ENCODE assay signal across 12 cellular contexts in genomic region chr2:167331636-167332232, GRCh38. TPM values are rescaled to one million over a fixed set of nuclear protein-coding genes. Genes with fewer than 3 reads are reported as not detected.
DNase-seq lines count a peak whose midpoint lies in the region; ATAC-seq and TF ChIP-seq lines count a peak whose summit lies in the region.
"Had no signal": no experiment of that assay in that cellular context is flagged by ENCODE, and none has a peak within 500 bp of the region (broad histone marks: within the 10 kb centered on the region; RNA-seq: fewer than 3 reads in every experiment).

No MANE protein-coding gene starts in this region.

- H3K4me3 Mint-ChIP-seq in endothelial cell (ENCODE audit: unreplicated experiment), result no peak overlapping the region
- no peak overlapping the region for H3K4me3 Mint-ChIP-seq in stimulated activated naive B cell treated with anti-CD40 and anti-IgM and Interleukin-4, amounts not matched to agents 10 μg/mL and 1 μg/mL and 100 μg/mL, for 72 hours

- no peaks in the 10 kb centered on the region for H3K27me3 ChIP-seq in A673 (replicated peaks; ENCODE audit: insufficient read depth, low read depth, low read length, poor library complexity)

- no TSS peak for BruUV-seq in A673 (replicated peaks; lab: Mats Ljungman, UMichigan)

- peak; percentile 58 for TF ChIP-seq CTCF in A673 (conservative IDR thresholded peaks at IDR 0.05; ENCODE audit: low read depth, low read length)
- TF ChIP-seq CTCF in endothelial cell (IDR thresholded peaks at IDR 0.05; ENCODE audit: unreplicated experiment), result peak; percentile 56

- POLR2A ChIA-PET in A673 (lab: Charles Lee; ENCODE audit: low non-redundant PET), result no interaction called here

- no peak overlapping the region for H3K4me3 ChIP-seq in A673 (ENCODE audit: low read depth, low read length, poor library complexity, severe bottlenecking)
- H3K4me3 ChIP-seq: skin epidermis had no signal

- intact Hi-C loops in A673 (cut with micrococcal nuclease; ENCODE audit: unreplicated experiment), result loop anchor here (5.0 kb wide), 1 partner anchor 39 kb away; the partner anchor contains the start of gene B3GALT1

- ATAC-seq in GM19351 (IDR thresholded peaks at IDR 0.05; ENCODE audit: unreplicated experiment), result peak; percentile 87
- ATAC-seq in GM19328 (IDR thresholded peaks at IDR 0.05; ENCODE audit: unreplicated experiment), result no peak
- no peak for ATAC-seq in stimulated activated naive B cell treated with anti-CD40 and anti-IgM and Interleukin-4, amounts not matched to agents 10 μg/mL and 1 μg/mL and 100 μg/mL, for 72 hours (replicated peaks)

- H3K36me3 Mint-ChIP-seq in endothelial cell (ENCODE audit: low read depth, unreplicated experiment), result no peaks in the 10 kb centered on the region
- no peaks in the 10 kb centered on the region for H3K36me3 Mint-ChIP-seq in stimulated activated naive B cell treated with anti-CD40 and anti-IgM and Interleukin-4, amounts not matched to agents 10 μg/mL and 1 μg/mL and 100 μg/mL, for 72 hours

- H3K9me3 ChIP-seq in A673 (ENCODE audit: low read depth, low read length, poor library complexity, severe bottlenecking), result no peaks in the 10 kb centered on the region

- CTCF ChIA-PET in A673 (lab: Charles Lee), result no interaction called here

- no peaks in the 10 kb centered on the region for H3K9me3 Mint-ChIP-seq in endothelial cell (ENCODE audit: unreplicated experiment)
- peaks cover 0 to 3% of the 10 kb centered on the region in 2 donors for H3K9me3 Mint-ChIP-seq in stimulated activated naive B cell treated with anti-CD40 and anti-IgM and Interleukin-4, amounts not matched to agents 10 μg/mL and 1 μg/mL and 100 μg/mL, for 72 hours

- DNase-seq in A673 (ENCODE audit: low spot score), result peak; percentile 76
- peak; percentile 13 for DNase-seq in HuH-7.5 (ENCODE audit: low spot score)
- DNase-seq in endothelial cell (ENCODE audit: low spot score), result peak; percentile 50
- DNase-seq in stimulated activated naive B cell treated with anti-CD40 and anti-IgM and Interleukin-4, amounts not matched to agents 10 μg/mL and 1 μg/mL and 100 μg/mL, for 72 hours, result no peak
- no peak for DNase-seq in activated CD4-positive, alpha-beta T cell treated with anti-CD3 and anti-CD28 coated beads for 4 hours
- no peak for DNase-seq in HPDE6-E6E7 (ENCODE audit: extremely low spot score)
- DNase-seq: aorta, hippocampal formation, NCI-H345 had no signal

- peak overlapping the region; percentile 70 for H3K27ac ChIP-seq in A673 (ENCODE audit: low read depth, low read length, poor library complexity, severe bottlenecking)
- H3K27ac ChIP-seq: skin epidermis had no signal

- peak overlapping the region; percentile 21 for H3K27ac Mint-ChIP-seq in endothelial cell (ENCODE audit: unreplicated experiment)
- H3K27ac Mint-ChIP-seq in stimulated activated naive B cell treated with anti-CD40 and anti-IgM and Interleukin-4, amounts not matched to agents 10 μg/mL and 1 μg/mL and 100 μg/mL, for 72 hours, result no peak overlapping the region

- H3K36me3 ChIP-seq in A673 (ENCODE audit: insufficient read depth, low read length, poor library complexity, severe bottlenecking), result no peaks in the 10 kb centered on the region

- peaks cover 36% of the 10 kb centered on the region for H3K4me1 ChIP-seq in A673 (ENCODE audit: insufficient read depth, low read length, poor library complexity, severe bottlenecking)

- peaks cover 6% of the 10 kb centered on the region for H3K4me1 Mint-ChIP-seq in endothelial cell (ENCODE audit: unreplicated experiment)
- no peaks in the 10 kb centered on the region for H3K4me1 Mint-ChIP-seq in stimulated activated naive B cell treated with anti-CD40 and anti-IgM and Interleukin-4, amounts not matched to agents 10 μg/mL and 1 μg/mL and 100 μg/mL, for 72 hours

- H3K27me3 Mint-ChIP-seq in endothelial cell (ENCODE audit: unreplicated experiment), result no peaks in the 10 kb centered on the region
- peaks cover 0 to under 1% of the 10 kb centered on the region in 2 donors for H3K27me3 Mint-ChIP-seq in stimulated activated naive B cell treated with anti-CD40 and anti-IgM and Interleukin-4, amounts not matched to agents 10 μg/mL and 1 μg/mL and 100 μg/mL, for 72 hours

RNA-seq across cellular contexts. Expression of gene B3GALT1, which starts 38.9 kb away (rescaled TPM):
- total RNA-seq in A673 (2021), result 3.3 and 3.7 TPM in 2 replicates
- total RNA-seq in endothelial cell (ENCODE audit: unreplicated experiment), result 3.2 TPM

Comparison
In these comparisons a context has a peak if more than half of its experiments do, and no peak if none do; other contexts are left out.
1. DNase-seq: peak in A673 (single experiment), HuH-7.5 (single experiment) and endothelial cell (single experiment); none in stimulated activated naive B cell treated with anti-CD40 and anti-IgM and Interleukin-4, amounts not matched to agents 10 μg/mL and 1 μg/mL and 100 μg/mL, for 72 hours (single experiment), activated CD4-positive, alpha-beta T cell treated with anti-CD3 and anti-CD28 coated beads for 4 hours (0 of 2) and HPDE6-E6E7 (single experiment).